15 cellular contexts compared by ENCODE assay signal in genomic region chr4:53786632-53787031, GRCh38.
DNase-seq lines count a peak whose midpoint lies in the region; ATAC-seq, FAIRE-seq and TF ChIP-seq lines count a peak whose summit lies in the region.
"Had no signal": no experiment of that assay in that cellular context is flagged by ENCODE, and none has a peak within 500 bp of the region (broad histone marks: within the 10 kb centered on the region; RNA-seq: fewer than 3 reads in every experiment).

No MANE protein-coding gene starts in this region.

- intact Hi-C loops in HepG2 (cut with micrococcal nuclease; ENCODE audit: unreplicated experiment) (no loop called here), upper lobe of right lung (cut with DNase I) (no loop called here), aorta (cut with DNase I) (no loop called here)

- H3K36me3 ChIP-seq in HepG2 (replicated peaks in 1 of 2; ENCODE audit: control insufficient read depth in 1 of 2, insufficient read depth in 2 of 2, low read length in 2 of 2) (no peaks in the 10 kb centered on the region), upper lobe of right lung (no peaks in the 10 kb centered on the region), aorta (ENCODE audit: control insufficient read depth in 1 of 2, insufficient read depth in 2 of 2, low read length in 1 of 2) (no peaks in the 10 kb centered on the region)

- H3K9me3 ChIP-seq in HepG2 (ENCODE audit: low read length) (no peaks in the 10 kb centered on the region), upper lobe of right lung (no peaks in the 10 kb centered on the region), aorta (ENCODE audit: control insufficient read depth, low read length) (no peaks in the 10 kb centered on the region)

- no peak for TF ChIP-seq EP300 in HepG2 (IDR thresholded peaks at IDR 0.05; ENCODE audit: low read depth in 2 of 2, low read length in 2 of 2)
- no peak for TF ChIP-seq EP300 in HepG2 (CRISPR knock-in tag; IDR thresholded peaks at IDR 0.05; ENCODE audit: borderline replicate concordance)

- WGBS in HepG2 (ENCODE audit: low lambda C conversion rate), result 11% methylated on average over 4 of the region's 4 CpGs
- WGBS in aorta, 2 donors, result 71 to 76% methylated on average over 4 of the region's 4 CpGs

- H3K9ac ChIP-seq in HepG2 (ENCODE audit: insufficient read depth, low read depth, low read length), result no peak overlapping the region

- POLR2A ChIA-PET in HepG2 (lab: Yijun Ruan, JAX), result no interaction called here

- in situ Hi-C loops in HepG2 (cut with HindIII; ENCODE audit: extremely low pct_ligation_motif_present, low pct_unique_long_range_greater_than_20kb), result no loop called here

- H3K79me2 ChIP-seq in HepG2 (ENCODE audit: insufficient read depth, low read length), result no peaks in the 10 kb centered on the region

- no peak for TF ChIP-seq POLR2A in HepG2 (IDR thresholded peaks at IDR 0.05; ENCODE audit: insufficient read depth in 1 of 2, low read depth in 2 of 2, low read length in 2 of 2)

- peaks cover 18% of the 10 kb centered on the region for H3K4me1 ChIP-seq in HepG2 (ENCODE audit: insufficient read depth, low read length)
- no peaks in the 10 kb centered on the region for H3K4me1 ChIP-seq in upper lobe of right lung
- H3K4me1 ChIP-seq in aorta (ENCODE audit: control insufficient read depth in 1 of 2, insufficient read depth in 2 of 2, low read length in 2 of 2), result no peaks in the 10 kb centered on the region

- no peak for TF ChIP-seq RAD21 in HepG2 (CRISPR knock-in tag; IDR thresholded peaks at IDR 0.05)

- no peak overlapping the region for H2AFZ ChIP-seq in HepG2 (ENCODE audit: low read length)

- ATAC-seq in HepG2, result peak; percentile 36; the same call in 1 of the 3 replicates
- ATAC-seq in upper lobe of right lung, result peak; percentile 51
- ATAC-seq in aorta (ENCODE audit: low FRiP score), result no peak
- ATAC-seq: activated CD8-positive, alpha-beta memory T cell treated with anti-CD3 and anti-CD28 coated beads, Interleukin-2, amount 10 ng/mL, durations not matched to agents 7 days and 5 days had no signal

- no TSS peak for BruUV-seq in HepG2 (replicated peaks; lab: Mats Ljungman, UMichigan)

- H4K20me1 ChIP-seq in HepG2 (ENCODE audit: insufficient read depth, low read length), result no peaks in the 10 kb centered on the region

- CTCF ChIA-PET in HepG2 (lab: Yijun Ruan, JAX; ENCODE audit: low intra/inter-chr PET ratio, low total read pairs), result no interaction called here

- H3K27ac ChIP-seq in HepG2 (ENCODE audit: extremely low read length, insufficient read depth, low read length), result no peak overlapping the region
- H3K27ac ChIP-seq in upper lobe of right lung, result peak overlapping the region; percentile 49
- H3K27ac ChIP-seq in aorta (ENCODE audit: low read depth in 1 of 2, low read length in 2 of 2), result no peak overlapping the region

- H3K4me3 ChIP-seq in HepG2 (replicated peaks in 1 of 3; ENCODE audit: insufficient read depth in 1 of 3, low read depth in 2 of 3, low read length in 3 of 3) (no peak overlapping the region), upper lobe of right lung (no peak overlapping the region), aorta (ENCODE audit: low read length in 2 of 2) (no peak overlapping the region)

- H3K4me2 ChIP-seq in HepG2 (ENCODE audit: low read depth, low read length), result no peak overlapping the region

- peak; percentile 79 for FAIRE-seq in endometrium (lab: Jason Lieb, UNC)
- no peak for FAIRE-seq in HepG2 (lab: Jason Lieb, UNC)
- no peak for FAIRE-seq in urothelium cell line (lab: Jason Lieb, UNC)

- peak; percentile 11 for DNase-seq in NCI-H82 (lab: John Stamatoyannopoulos, UW)
- DNase-seq in NCI-H82 treated with DMSO at 0.1 percent for 48 hours (lab: John Stamatoyannopoulos, UW; ENCODE audit: unreplicated experiment), result no peak
- no peak for DNase-seq in HepG2 (ENCODE audit: low spot score)
- DNase-seq in upper lobe of right lung, result no peak
- DNase-seq in activated CD4-positive, alpha-beta T cell treated with anti-CD3 and anti-CD28 coated beads, Interleukin-2, amount 50 U/mL, for 1 hour, result no peak
- DNase-seq in urothelium cell line (ENCODE audit: low spot score), result no peak
- DNase-seq in aorta, result no peak
- DNase-seq: 8988T; activated CD8-positive, alpha-beta memory T cell treated with anti-CD3 and anti-CD28 coated beads, Interleukin-2, amount 10 ng/mL, durations not matched to agents 7 days and 5 days; effector CD8-positive, alpha-beta T cell; EL; NCI-H187 treated with DMSO at 0.1 percent for 48 hours; NCI-H526; posterior cingulate gyrus had no signal

- H3K27me3 ChIP-seq in HepG2 (ENCODE audit: control insufficient read depth in 1 of 2, insufficient read depth in 2 of 2, low read length in 2 of 2) (no peaks in the 10 kb centered on the region; a peak in 1 of 5 replicates), upper lobe of right lung (no peaks in the 10 kb centered on the region), aorta (ENCODE audit: control insufficient read depth in 1 of 2, insufficient read depth in 2 of 2, low read length in 1 of 2) (no peaks in the 10 kb centered on the region)

- TF ChIP-seq CTCF in HepG2 (CRISPR knock-in tag; IDR thresholded peaks at IDR 0.05), result no peak
- no peak for TF ChIP-seq CTCF in upper lobe of right lung (IDR thresholded peaks at IDR 0.05)

TF ChIP-seq in HepG2, 621 proteins besides CTCF, POLR2A, EP300 and RAD21:
- TF ChIP-seq RORA (CRISPR knock-in tag; IDR thresholded peaks at IDR 0.05) (no peak), MTF1 (CRISPR knock-in tag; IDR thresholded peaks at IDR 0.05) (no peak), BCL6 (CRISPR knock-in tag; IDR thresholded peaks at IDR 0.05) (no peak), ZFP37 (CRISPR knock-in tag; IDR thresholded peaks at IDR 0.05; ENCODE audit: borderline replicate concordance) (no peak), FOXA3 (CRISPR knock-in tag; IDR thresholded peaks at IDR 0.05) (0 out of 2 replicates have a peak, but pooled peaks have one; percentile 18), CEBPB (IDR thresholded peaks at IDR 0.05; ENCODE audit: borderline replicate concordance, low read depth, low read length) (peak; percentile 67)
- TF ChIP-seq, protein P1, sequence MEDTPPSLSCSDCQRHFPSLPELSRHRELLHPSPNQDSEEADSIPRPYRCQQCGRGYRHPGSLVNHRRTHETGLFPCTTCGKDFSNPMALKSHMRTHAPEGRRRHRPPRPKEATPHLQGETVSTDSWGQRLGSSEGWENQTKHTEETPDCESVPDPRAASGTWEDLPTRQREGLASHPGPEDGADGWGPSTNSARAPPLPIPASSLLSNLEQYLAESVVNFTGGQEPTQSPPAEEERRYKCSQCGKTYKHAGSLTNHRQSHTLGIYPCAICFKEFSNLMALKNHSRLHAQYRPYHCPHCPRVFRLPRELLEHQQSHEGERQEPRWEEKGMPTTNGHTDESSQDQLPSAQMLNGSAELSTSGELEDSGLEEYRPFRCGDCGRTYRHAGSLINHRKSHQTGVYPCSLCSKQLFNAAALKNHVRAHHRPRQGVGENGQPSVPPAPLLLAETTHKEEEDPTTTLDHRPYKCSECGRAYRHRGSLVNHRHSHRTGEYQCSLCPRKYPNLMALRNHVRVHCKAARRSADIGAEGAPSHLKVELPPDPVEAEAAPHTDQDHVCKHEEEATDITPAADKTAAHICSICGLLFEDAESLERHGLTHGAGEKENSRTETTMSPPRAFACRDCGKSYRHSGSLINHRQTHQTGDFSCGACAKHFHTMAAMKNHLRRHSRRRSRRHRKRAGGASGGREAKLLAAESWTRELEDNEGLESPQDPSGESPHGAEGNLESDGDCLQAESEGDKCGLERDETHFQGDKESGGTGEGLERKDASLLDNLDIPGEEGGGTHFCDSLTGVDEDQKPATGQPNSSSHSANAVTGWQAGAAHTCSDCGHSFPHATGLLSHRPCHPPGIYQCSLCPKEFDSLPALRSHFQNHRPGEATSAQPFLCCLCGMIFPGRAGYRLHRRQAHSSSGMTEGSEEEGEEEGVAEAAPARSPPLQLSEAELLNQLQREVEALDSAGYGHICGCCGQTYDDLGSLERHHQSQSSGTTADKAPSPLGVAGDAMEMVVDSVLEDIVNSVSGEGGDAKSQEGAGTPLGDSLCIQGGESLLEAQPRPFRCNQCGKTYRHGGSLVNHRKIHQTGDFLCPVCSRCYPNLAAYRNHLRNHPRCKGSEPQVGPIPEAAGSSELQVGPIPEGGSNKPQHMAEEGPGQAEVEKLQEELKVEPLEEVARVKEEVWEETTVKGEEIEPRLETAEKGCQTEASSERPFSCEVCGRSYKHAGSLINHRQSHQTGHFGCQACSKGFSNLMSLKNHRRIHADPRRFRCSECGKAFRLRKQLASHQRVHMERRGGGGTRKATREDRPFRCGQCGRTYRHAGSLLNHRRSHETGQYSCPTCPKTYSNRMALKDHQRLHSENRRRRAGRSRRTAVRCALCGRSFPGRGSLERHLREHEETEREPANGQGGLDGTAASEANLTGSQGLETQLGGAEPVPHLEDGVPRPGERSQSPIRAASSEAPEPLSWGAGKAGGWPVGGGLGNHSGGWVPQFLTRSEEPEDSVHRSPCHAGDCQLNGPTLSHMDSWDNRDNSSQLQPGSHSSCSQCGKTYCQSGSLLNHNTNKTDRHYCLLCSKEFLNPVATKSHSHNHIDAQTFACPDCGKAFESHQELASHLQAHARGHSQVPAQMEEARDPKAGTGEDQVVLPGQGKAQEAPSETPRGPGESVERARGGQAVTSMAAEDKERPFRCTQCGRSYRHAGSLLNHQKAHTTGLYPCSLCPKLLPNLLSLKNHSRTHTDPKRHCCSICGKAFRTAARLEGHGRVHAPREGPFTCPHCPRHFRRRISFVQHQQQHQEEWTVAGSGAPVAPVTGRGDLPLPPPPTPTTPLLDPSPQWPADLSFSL (CRISPR knock-in tag; IDR thresholded peaks at IDR 0.05), result no peak
- TF ChIP-seq, protein P2, sequence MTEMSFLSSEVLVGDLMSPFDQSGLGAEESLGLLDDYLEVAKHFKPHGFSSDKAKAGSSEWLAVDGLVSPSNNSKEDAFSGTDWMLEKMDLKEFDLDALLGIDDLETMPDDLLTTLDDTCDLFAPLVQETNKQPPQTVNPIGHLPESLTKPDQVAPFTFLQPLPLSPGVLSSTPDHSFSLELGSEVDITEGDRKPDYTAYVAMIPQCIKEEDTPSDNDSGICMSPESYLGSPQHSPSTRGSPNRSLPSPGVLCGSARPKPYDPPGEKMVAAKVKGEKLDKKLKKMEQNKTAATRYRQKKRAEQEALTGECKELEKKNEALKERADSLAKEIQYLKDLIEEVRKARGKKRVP (CRISPR knock-in tag; IDR thresholded peaks at IDR 0.05), result peak in 1 of 2 experiments; percentile 67; a peak in 1 of 4 replicates
TF ChIP-seq in HepG2: peak in this region for 3.
